9 cellular contexts compared by ENCODE assay signal in genomic region chr4:6263541-6264540, GRCh38. TPM values are rescaled to one million over a fixed set of nuclear protein-coding genes. Genes with fewer than 3 reads are reported as not detected.
DNase-seq lines count a peak whose midpoint lies in the region; ATAC-seq lines count a peak whose summit lies in the region.
"Had no signal": no experiment of that assay in that cellular context is flagged by ENCODE, and none has a peak within 500 bp of the region (broad histone marks: within the 10 kb centered on the region; RNA-seq: fewer than 3 reads in every experiment).

No MANE protein-coding gene starts in this region.

- no peaks in the 10 kb centered on the region for H3K36me3 Mint-ChIP-seq in naive thymus-derived CD4-positive, alpha-beta T cell

- no peak overlapping the region for H3K4me3 Mint-ChIP-seq in naive thymus-derived CD4-positive, alpha-beta T cell
- H3K4me3 Mint-ChIP-seq: activated B cell treated with CpG ODN at 0.5 μM for 24 hours had no signal

- peak; percentile 40 for ATAC-seq in naive thymus-derived CD4-positive, alpha-beta T cell

- no peaks in the 10 kb centered on the region for H3K9me3 Mint-ChIP-seq in naive thymus-derived CD4-positive, alpha-beta T cell
- H3K9me3 Mint-ChIP-seq: activated B cell treated with CpG ODN at 0.5 μM for 24 hours had no signal

- POLR2A ChIA-PET in naive thymus-derived CD4-positive, alpha-beta T cell (lab: Charles Lee) = no interaction called here

- no peaks in the 10 kb centered on the region for H3K27me3 ChIP-seq in naive thymus-derived CD4-positive, alpha-beta T cell (ENCODE audit: control insufficient read depth in 2 of 2, insufficient read depth in 2 of 2, low read length in 2 of 2)

- H3K4me3 ChIP-seq in naive thymus-derived CD4-positive, alpha-beta T cell (ENCODE audit: low read length) = no peak overlapping the region

- H3K4me1 ChIP-seq in naive thymus-derived CD4-positive, alpha-beta T cell (ENCODE audit: control insufficient read depth in 2 of 2, insufficient read depth in 2 of 2, low read length in 2 of 2) = peaks cover 0 to 2% of the 10 kb centered on the region in 2 donors

- H3K36me3 ChIP-seq in naive thymus-derived CD4-positive, alpha-beta T cell (ENCODE audit: control insufficient read depth in 2 of 3, insufficient read depth in 3 of 3, low read length in 3 of 3) = no peaks in the 10 kb centered on the region

- peaks cover 4 to 39% (median 13%) of the 10 kb centered on the region in 5 donors for H3K27me3 Mint-ChIP-seq in naive thymus-derived CD4-positive, alpha-beta T cell

- no peak overlapping the region for H3K27ac Mint-ChIP-seq in naive thymus-derived CD4-positive, alpha-beta T cell
- H3K27ac Mint-ChIP-seq: activated B cell treated with CpG ODN at 0.5 μM for 24 hours had no signal

- intact Hi-C loops in naive thymus-derived CD4-positive, alpha-beta T cell (cut with micrococcal nuclease) = loop anchor here (1.0 kb wide), 1 partner anchor 63 kb away; no protein-coding TSS in a partner anchor

- no peak overlapping the region for H3K27ac ChIP-seq in naive thymus-derived CD4-positive, alpha-beta T cell (ENCODE audit: low read depth, low read length)

- CTCF ChIA-PET in naive thymus-derived CD4-positive, alpha-beta T cell (lab: Charles Lee) = interaction anchor here (1.8 to 4.4 kb wide), 2 partner anchors 13 to 64 kb away, joined by 9 to 15 read pairs; no protein-coding TSS in a partner anchor

- no peaks in the 10 kb centered on the region for H3K9me3 ChIP-seq in naive thymus-derived CD4-positive, alpha-beta T cell (ENCODE audit: control insufficient read depth in 2 of 3, low read length in 3 of 3)

- H3K4me1 Mint-ChIP-seq in naive thymus-derived CD4-positive, alpha-beta T cell = peaks cover 8 to 19% (median 12%) of the 10 kb centered on the region in 7 donors

- peak; percentile 28 for DNase-seq in NK-92 treated with Interleukin-12 subunit alpha and Interleukin-12 subunit beta, amount 100 ng/mL, for 24 hours (lab: John Stamatoyannopoulos, UW)
- no peak for DNase-seq in NK-92 (lab: John Stamatoyannopoulos, UW; ENCODE audit: unreplicated experiment)
- peak; percentile 48 for DNase-seq in NCI-H226
- peak; percentile 70 to 79 for DNase-seq in dermis microvascular lymphatic vessel endothelial cell (ENCODE audit: low read depth in 2 of 2)
- DNase-seq in naive thymus-derived CD4-positive, alpha-beta T cell = no peak
- DNase-seq in putamen (ENCODE audit: low spot score) = no peak
- no peak for DNase-seq in NCI-H2029 (lab: John Stamatoyannopoulos, UW)
- no peak for DNase-seq in activated gamma-delta T cell (lab: John Stamatoyannopoulos, UW)
- DNase-seq: activated B cell treated with CpG ODN at 0.5 μM for 24 hours had no signal

RNA-seq across cellular contexts. Expression of gene WFS1, which starts 5.8 kb away (rescaled TPM):
- 23.4 and 103 TPM in 2 replicates for total RNA-seq in dermis microvascular lymphatic vessel endothelial cell
- 1 to 10 TPM; 2.8 to 6.7 (median 4.4) TPM for total RNA-seq in naive thymus-derived CD4-positive, alpha-beta T cell
- 1 to 10 TPM; 3.2 to 5.2 TPM for polyA plus RNA-seq in naive thymus-derived CD4-positive, alpha-beta T cell

Comparison
In these comparisons a context has a peak if more than half of its experiments do, and no peak if none do; other contexts are left out.
1. DNase-seq: peak in NK-92 treated with Interleukin-12 subunit alpha and Interleukin-12 subunit beta, amount 100 ng/mL, for 24 hours (single experiment), NCI-H226 (single experiment) and dermis microvascular lymphatic vessel endothelial cell (2 of 2); none in NK-92 (single experiment), naive thymus-derived CD4-positive, alpha-beta T cell (0 of 9), putamen (single experiment), NCI-H2029 (single experiment) and activated gamma-delta T cell (single experiment).